Comparison of ENCODE assay signal across 23 cellular contexts in genomic region chr11:77440678-77441077, GRCh38.
"Had no signal": no experiment of that assay in that cellular context is flagged by ENCODE, and none has a peak within 500 bp of the region (broad histone marks: within the 10 kb centered on the region; RNA-seq: fewer than 3 reads in every experiment).

No MANE protein-coding gene starts in this region.

- H3K36me3 ChIP-seq: left lung, lower lobe of right lung, neural progenitor cell, pancreas, suprapubic skin, thyroid gland had no signal

- H3K9ac ChIP-seq: neural progenitor cell had no signal

- H2AFZ ChIP-seq: hepatocyte, neural progenitor cell had no signal

- H3K4me1 Mint-ChIP-seq: mesothelial cell of epicardium, neural progenitor cell had no signal

- H3K27ac Mint-ChIP-seq: memory B cell; mesothelial cell of epicardium; natural killer cell treated with Interleukin-12 subunit alpha and Interleukin-12 subunit beta and Interleukin-15 and Interleukin-18, amount 100 ng/mL, for 72 hours; neural progenitor cell; progenitor cell of endocrine pancreas; type B pancreatic cell had no signal

- H3K27me3 ChIP-seq: foreskin keratinocyte, hepatocyte, left lung, neural progenitor cell, pancreas, suprapubic skin, thyroid gland had no signal

- ATAC-seq: foreskin keratinocyte; lower lobe of right lung; natural killer cell treated with Interleukin-12 subunit alpha and Interleukin-12 subunit beta and Interleukin-15 and Interleukin-18, amount 100 ng/mL, for 72 hours; right cardiac atrium had no signal

- H3K27ac ChIP-seq: hepatocyte, left lung, lower lobe of right lung, neural progenitor cell, pancreas, suprapubic skin had no signal

- H3K4me1 ChIP-seq: lower lobe of right lung, neural progenitor cell, suprapubic skin had no signal

- DNase-seq: dermis blood vessel endothelial cell; erythroblast; foreskin keratinocyte; islet precursor cell; left lung; lower lobe of right lung; occipital lobe; pancreas; right cardiac atrium; small intestine; stimulated activated CD4-positive, alpha-beta T cell treated with anti-CD3 and anti-CD28 coated beads, Interleukin-12 subunit alpha, Interleukin-12 subunit beta, amount 100 ng/mL, for 4 hours; stimulated activated naive CD4-positive, alpha-beta T cell treated with Interleukin-2 at 50 U/mL for 16 hours; thyroid gland had no signal

- H3K36me3 Mint-ChIP-seq: memory B cell; mesothelial cell of epicardium; natural killer cell treated with Interleukin-12 subunit alpha and Interleukin-12 subunit beta and Interleukin-15 and Interleukin-18, amount 100 ng/mL, for 72 hours; neural progenitor cell; type B pancreatic cell had no signal

- H3K27me3 Mint-ChIP-seq: memory B cell, progenitor cell of endocrine pancreas, type B pancreatic cell had no signal

- FAIRE-seq: colon, pancreas, small intestine, urothelium cell line had no signal

- H3K4me2 ChIP-seq: hepatocyte, neural progenitor cell had no signal

- H3K4me3 Mint-ChIP-seq: memory B cell; mesothelial cell of epicardium; natural killer cell treated with Interleukin-12 subunit alpha and Interleukin-12 subunit beta and Interleukin-15 and Interleukin-18, amount 100 ng/mL, for 72 hours; neural progenitor cell; type B pancreatic cell had no signal

- H3K9me3 Mint-ChIP-seq: memory B cell; mesothelial cell of epicardium; natural killer cell treated with Interleukin-12 subunit alpha and Interleukin-12 subunit beta and Interleukin-15 and Interleukin-18, amount 100 ng/mL, for 72 hours; neural progenitor cell; type B pancreatic cell had no signal

- H3K4me3 ChIP-seq: hepatocyte, left lung, lower lobe of right lung, neural progenitor cell, pancreas, suprapubic skin, thyroid gland had no signal

- H3K9me3 ChIP-seq: left lung, lower lobe of right lung, pancreas, suprapubic skin, thyroid gland had no signal
